In genomic region chr1:231201375-231202124, GRCh38 we compare ENCODE assay signal across 24 cellular contexts. TPM values are rescaled to one million over a fixed set of nuclear protein-coding genes. Genes with fewer than 3 reads are reported as not detected.
"Had no signal": no experiment of that assay in that cellular context is flagged by ENCODE, and none has a peak within 500 bp of the region (broad histone marks: within the 10 kb centered on the region; RNA-seq: fewer than 3 reads in every experiment).

No MANE protein-coding gene starts in this region.

- FAIRE-seq: astrocyte, kidney had no signal

- H3K4me3 ChIP-seq: lower lobe of right lung, right lobe of liver, skin epidermis, testis, vagina had no signal

- H3K36me3 Mint-ChIP-seq: naive B cell had no signal

- H3K9me3 Mint-ChIP-seq: activated CD4-positive, alpha-beta memory T cell treated with anti-CD3 and anti-CD28 coated beads, Interleukin-2, amount 10 ng/mL, durations not matched to agents 7 days and 5 days; naive B cell had no signal

- H3K27ac Mint-ChIP-seq: activated CD4-positive, alpha-beta memory T cell treated with anti-CD3 and anti-CD28 coated beads, Interleukin-2, amount 10 ng/mL, durations not matched to agents 7 days and 5 days had no signal

- DNase-seq: activated CD4-positive, alpha-beta memory T cell treated with anti-CD3 and anti-CD28 coated beads, Interleukin-2, amount 10 ng/mL, durations not matched to agents 7 days and 5 days; activated CD4-positive, alpha-beta T cell treated with anti-CD3 and anti-CD28 coated beads for 4 hours; activated CD4-positive, CD25-positive, alpha-beta regulatory T cell; activated naive CD4-positive, alpha-beta T cell treated with Interleukin-2 at 50 U/mL for 16 hours; activated T-cell treated with anti-CD3 and anti-CD28 coated beads, Interleukin-2, amount 50 U/mL, for 1 hour; central memory CD4-positive, alpha-beta T cell; dermis blood vessel endothelial cell; effector memory CD4-positive, alpha-beta T cell; foreskin keratinocyte; lower lobe of right lung; mesendoderm; naive B cell; nucleus accumbens; right lobe of liver; stimulated activated CD4-positive, alpha-beta T cell treated with anti-CD3 and anti-CD28 coated beads, Interleukin-15, amount 100 ng/mL, for 24 hours; stimulated activated naive CD4-positive, alpha-beta T cell; T-helper 9 cell; testis; trophoblast cell had no signal

- H3K4me3 Mint-ChIP-seq: activated CD4-positive, alpha-beta memory T cell treated with anti-CD3 and anti-CD28 coated beads, Interleukin-2, amount 10 ng/mL, durations not matched to agents 7 days and 5 days; naive B cell had no signal

- ATAC-seq: foreskin keratinocyte, lower lobe of right lung had no signal

RNA-seq across cellular contexts. Expression of gene TRIM67, which starts 39.7 kb away (rescaled TPM):
- total RNA-seq: activated CD4-positive, alpha-beta memory T cell treated with anti-CD3 and anti-CD28 coated beads, Interleukin-2, amount 10 ng/mL, durations not matched to agents 7 days and 5 days; dermis blood vessel endothelial cell; foreskin keratinocyte; kidney; lower lobe of right lung; right lobe of liver; T-helper 1 cell treated with Interleukin-12 subunit alpha and Interleukin-12 subunit beta and Interleukin-4 antibody, amounts not matched to agents 30 ng/mL and 1 ng/mL, for 36 hours; vagina had no signal
- polyA plus RNA-seq: foreskin keratinocyte had no signal
